Comparison of ENCODE assay signal across 1 cellular context in genomic region chr2:238850096-238850495, GRCh38.
TF ChIP-seq lines count a peak whose summit lies in the region.

No MANE protein-coding gene starts in this region.

TF ChIP-seq in GM23338, 12 proteins besides CTCF, POLR2A, EP300 and RAD21 (continued from another document):
- no peak for TF ChIP-seq REST (IDR thresholded peaks at IDR 0.05; ENCODE audit: unreplicated experiment)
- no peak for TF ChIP-seq POLR2AphosphoS5 (IDR thresholded peaks at IDR 0.05; ENCODE audit: low read depth)
- no peak for TF ChIP-seq EZH2 (IDR thresholded peaks at IDR 0.05; ENCODE audit: low read depth, unreplicated experiment)
- no peak for TF ChIP-seq JUNB (IDR thresholded peaks at IDR 0.05; ENCODE audit: unreplicated experiment)
- TF ChIP-seq ZNF462 (CRISPR knock-in tag; IDR thresholded peaks at IDR 0.05), result no peak
- TF ChIP-seq CREB1 (CRISPR knock-in tag; IDR thresholded peaks at IDR 0.05; ENCODE audit: low read depth), result no peak
